1 cellular context compared by ENCODE assay signal in genomic region chr2:235584269-235585007, GRCh38.
TF ChIP-seq lines count a peak whose summit lies in the region.

No MANE protein-coding gene starts in this region.

TF ChIP-seq in HEK293, 187 proteins besides CTCF, POLR2A, EP300 and RAD21 (continued from another document):
- TF ChIP-seq, protein P1, sequence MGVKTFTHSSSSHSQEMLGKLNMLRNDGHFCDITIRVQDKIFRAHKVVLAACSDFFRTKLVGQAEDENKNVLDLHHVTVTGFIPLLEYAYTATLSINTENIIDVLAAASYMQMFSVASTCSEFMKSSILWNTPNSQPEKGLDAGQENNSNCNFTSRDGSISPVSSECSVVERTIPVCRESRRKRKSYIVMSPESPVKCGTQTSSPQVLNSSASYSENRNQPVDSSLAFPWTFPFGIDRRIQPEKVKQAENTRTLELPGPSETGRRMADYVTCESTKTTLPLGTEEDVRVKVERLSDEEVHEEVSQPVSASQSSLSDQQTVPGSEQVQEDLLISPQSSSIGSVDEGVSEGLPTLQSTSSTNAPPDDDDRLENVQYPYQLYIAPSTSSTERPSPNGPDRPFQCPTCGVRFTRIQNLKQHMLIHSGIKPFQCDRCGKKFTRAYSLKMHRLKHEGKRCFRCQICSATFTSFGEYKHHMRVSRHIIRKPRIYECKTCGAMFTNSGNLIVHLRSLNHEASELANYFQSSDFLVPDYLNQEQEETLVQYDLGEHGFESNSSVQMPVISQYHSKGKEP (tag by site-specific recombination; IDR thresholded peaks at IDR 0.05) = no peak
- TF ChIP-seq KLF9 (tag by site-specific recombination; IDR thresholded peaks at IDR 0.05; ENCODE audit: low read depth) (no peak), BCL11A (tag by site-specific recombination; IDR thresholded peaks at IDR 0.05; ENCODE audit: low read depth) (no peak), ZNF664 (tag by site-specific recombination; IDR thresholded peaks at IDR 0.05) (no peak), ZBTB21 (tag by site-specific recombination; IDR thresholded peaks at IDR 0.05) (peak; percentile 55), GLIS2 (tag by site-specific recombination; IDR thresholded peaks at IDR 0.05) (no peak), OVOL3 (tag by site-specific recombination; IDR thresholded peaks at IDR 0.05) (no peak), ZNF76 (tag by site-specific recombination; IDR thresholded peaks at IDR 0.05; ENCODE audit: borderline replicate concordance, low read depth) (no peak), ZNF548 (tag by site-specific recombination; IDR thresholded peaks at IDR 0.05) (peak; percentile 61; the same call in 1 of the 2 replicates), ZNF560 (tag by site-specific recombination; IDR thresholded peaks at IDR 0.05; ENCODE audit: borderline replicate concordance) (no peak), ZNF416 (tag by site-specific recombination; IDR thresholded peaks at IDR 0.05) (no peak), ZNF623 (tag by site-specific recombination; IDR thresholded peaks at IDR 0.05) (no peak), BCL6B (tag by site-specific recombination; IDR thresholded peaks at IDR 0.05) (no peak), PRDM6 (tag by site-specific recombination; IDR thresholded peaks at IDR 0.05) (no peak), ZNF366 (tag by site-specific recombination; conservative IDR thresholded peaks at IDR 0.05) (peak; percentile 34; the same call in 1 of the 2 replicates), ZNF747 (tag by site-specific recombination; IDR thresholded peaks at IDR 0.05) (no peak), KLF8 (tag by site-specific recombination; IDR thresholded peaks at IDR 0.05) (no peak), ZNF791 (tag by site-specific recombination; IDR thresholded peaks at IDR 0.05) (no peak), ZNF239 (tag by site-specific recombination; IDR thresholded peaks at IDR 0.05) (no peak), AEBP2 (tag by site-specific recombination; IDR thresholded peaks at IDR 0.05; ENCODE audit: borderline replicate concordance) (no peak), RBAK (tag by site-specific recombination; IDR thresholded peaks at IDR 0.05) (no peak), ZNF157 (tag by site-specific recombination; IDR thresholded peaks at IDR 0.05) (no peak), ZNF610 (tag by site-specific recombination; IDR thresholded peaks at IDR 0.05; ENCODE audit: borderline replicate concordance) (no peak), ZNF692 (tag by site-specific recombination; IDR thresholded peaks at IDR 0.05) (peak; percentile 41; the same call in 1 of the 2 replicates), ZNF138 (tag by site-specific recombination; IDR thresholded peaks at IDR 0.05; ENCODE audit: borderline replicate concordance) (no peak), ZNF37A (tag by site-specific recombination; IDR thresholded peaks at IDR 0.05) (no peak), SP3 (tag by site-specific recombination; IDR thresholded peaks at IDR 0.05) (no peak), ZNF423 (tag by site-specific recombination; IDR thresholded peaks at IDR 0.05) (no peak), ZNF621 (tag by site-specific recombination; IDR thresholded peaks at IDR 0.05) (no peak), ZNF174 (tag by site-specific recombination; IDR thresholded peaks at IDR 0.05) (no peak), ZXDB (tag by site-specific recombination; IDR thresholded peaks at IDR 0.05) (no peak), ZNF843 (tag by site-specific recombination; IDR thresholded peaks at IDR 0.05) (no peak), ZNF19 (tag by site-specific recombination; IDR thresholded peaks at IDR 0.05; ENCODE audit: low read depth) (no peak), ZNF768 (tag by site-specific recombination; IDR thresholded peaks at IDR 0.05) (no peak), WT1 (tag by site-specific recombination; IDR thresholded peaks at IDR 0.05) (no peak), ZNF211 (tag by site-specific recombination; IDR thresholded peaks at IDR 0.05; ENCODE audit: low read depth) (no peak), ZNF341 (tag by site-specific recombination; IDR thresholded peaks at IDR 0.05; ENCODE audit: low read depth) (0 out of 2 replicates have a peak, but pooled peaks have one; percentile 12), YY1 (tag by site-specific recombination; IDR thresholded peaks at IDR 0.05) (no peak), ZFP69B (tag by site-specific recombination; IDR thresholded peaks at IDR 0.05) (0 out of 2 replicates have a peak, but pooled peaks have one; percentile 32), ZNF16 (tag by site-specific recombination; IDR thresholded peaks at IDR 0.05; ENCODE audit: low read depth) (no peak), TSHZ1 (tag by site-specific recombination; IDR thresholded peaks at IDR 0.05; ENCODE audit: borderline replicate concordance) (no peak)
- TF ChIP-seq, protein P2, sequence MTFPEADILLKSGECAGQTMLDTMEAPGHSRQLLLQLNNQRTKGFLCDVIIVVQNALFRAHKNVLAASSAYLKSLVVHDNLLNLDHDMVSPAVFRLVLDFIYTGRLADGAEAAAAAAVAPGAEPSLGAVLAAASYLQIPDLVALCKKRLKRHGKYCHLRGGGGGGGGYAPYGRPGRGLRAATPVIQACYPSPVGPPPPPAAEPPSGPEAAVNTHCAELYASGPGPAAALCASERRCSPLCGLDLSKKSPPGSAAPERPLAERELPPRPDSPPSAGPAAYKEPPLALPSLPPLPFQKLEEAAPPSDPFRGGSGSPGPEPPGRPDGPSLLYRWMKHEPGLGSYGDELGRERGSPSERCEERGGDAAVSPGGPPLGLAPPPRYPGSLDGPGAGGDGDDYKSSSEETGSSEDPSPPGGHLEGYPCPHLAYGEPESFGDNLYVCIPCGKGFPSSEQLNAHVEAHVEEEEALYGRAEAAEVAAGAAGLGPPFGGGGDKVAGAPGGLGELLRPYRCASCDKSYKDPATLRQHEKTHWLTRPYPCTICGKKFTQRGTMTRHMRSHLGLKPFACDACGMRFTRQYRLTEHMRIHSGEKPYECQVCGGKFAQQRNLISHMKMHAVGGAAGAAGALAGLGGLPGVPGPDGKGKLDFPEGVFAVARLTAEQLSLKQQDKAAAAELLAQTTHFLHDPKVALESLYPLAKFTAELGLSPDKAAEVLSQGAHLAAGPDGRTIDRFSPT (tag by site-specific recombination; IDR thresholded peaks at IDR 0.05) = no peak
- TF ChIP-seq, protein P3, sequence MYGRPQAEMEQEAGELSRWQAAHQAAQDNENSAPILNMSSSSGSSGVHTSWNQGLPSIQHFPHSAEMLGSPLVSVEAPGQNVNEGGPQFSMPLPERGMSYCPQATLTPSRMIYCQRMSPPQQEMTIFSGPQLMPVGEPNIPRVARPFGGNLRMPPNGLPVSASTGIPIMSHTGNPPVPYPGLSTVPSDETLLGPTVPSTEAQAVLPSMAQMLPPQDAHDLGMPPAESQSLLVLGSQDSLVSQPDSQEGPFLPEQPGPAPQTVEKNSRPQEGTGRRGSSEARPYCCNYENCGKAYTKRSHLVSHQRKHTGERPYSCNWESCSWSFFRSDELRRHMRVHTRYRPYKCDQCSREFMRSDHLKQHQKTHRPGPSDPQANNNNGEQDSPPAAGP (tag by site-specific recombination; IDR thresholded peaks at IDR 0.05) = no peak
- TF ChIP-seq, protein P4, sequence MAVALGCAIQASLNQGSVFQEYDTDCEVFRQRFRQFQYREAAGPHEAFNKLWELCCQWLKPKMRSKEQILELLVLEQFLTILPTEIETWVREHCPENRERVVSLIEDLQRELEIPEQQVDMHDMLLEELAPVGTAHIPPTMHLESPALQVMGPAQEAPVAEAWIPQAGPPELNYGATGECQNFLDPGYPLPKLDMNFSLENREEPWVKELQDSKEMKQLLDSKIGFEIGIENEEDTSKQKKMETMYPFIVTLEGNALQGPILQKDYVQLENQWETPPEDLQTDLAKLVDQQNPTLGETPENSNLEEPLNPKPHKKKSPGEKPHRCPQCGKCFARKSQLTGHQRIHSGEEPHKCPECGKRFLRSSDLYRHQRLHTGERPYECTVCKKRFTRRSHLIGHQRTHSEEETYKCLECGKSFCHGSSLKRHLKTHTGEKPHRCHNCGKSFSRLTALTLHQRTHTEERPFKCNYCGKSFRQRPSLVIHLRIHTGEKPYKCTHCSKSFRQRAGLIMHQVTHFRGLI (tag by site-specific recombination; IDR thresholded peaks at IDR 0.05) = no peak
- TF ChIP-seq, protein P5, sequence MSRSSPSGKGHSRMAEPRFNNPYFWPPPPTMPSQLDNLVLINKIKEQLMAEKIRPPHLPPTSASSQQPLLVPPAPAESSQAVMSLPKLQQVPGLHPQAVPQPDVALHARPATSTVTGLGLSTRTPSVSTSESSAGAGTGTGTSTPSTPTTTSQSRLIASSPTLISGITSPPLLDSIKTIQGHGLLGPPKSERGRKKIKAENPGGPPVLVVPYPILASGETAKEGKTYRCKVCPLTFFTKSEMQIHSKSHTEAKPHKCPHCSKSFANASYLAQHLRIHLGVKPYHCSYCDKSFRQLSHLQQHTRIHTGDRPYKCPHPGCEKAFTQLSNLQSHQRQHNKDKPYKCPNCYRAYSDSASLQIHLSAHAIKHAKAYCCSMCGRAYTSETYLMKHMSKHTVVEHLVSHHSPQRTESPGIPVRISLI (tag by site-specific recombination; IDR thresholded peaks at IDR 0.05) = no peak
- TF ChIP-seq, protein P6, sequence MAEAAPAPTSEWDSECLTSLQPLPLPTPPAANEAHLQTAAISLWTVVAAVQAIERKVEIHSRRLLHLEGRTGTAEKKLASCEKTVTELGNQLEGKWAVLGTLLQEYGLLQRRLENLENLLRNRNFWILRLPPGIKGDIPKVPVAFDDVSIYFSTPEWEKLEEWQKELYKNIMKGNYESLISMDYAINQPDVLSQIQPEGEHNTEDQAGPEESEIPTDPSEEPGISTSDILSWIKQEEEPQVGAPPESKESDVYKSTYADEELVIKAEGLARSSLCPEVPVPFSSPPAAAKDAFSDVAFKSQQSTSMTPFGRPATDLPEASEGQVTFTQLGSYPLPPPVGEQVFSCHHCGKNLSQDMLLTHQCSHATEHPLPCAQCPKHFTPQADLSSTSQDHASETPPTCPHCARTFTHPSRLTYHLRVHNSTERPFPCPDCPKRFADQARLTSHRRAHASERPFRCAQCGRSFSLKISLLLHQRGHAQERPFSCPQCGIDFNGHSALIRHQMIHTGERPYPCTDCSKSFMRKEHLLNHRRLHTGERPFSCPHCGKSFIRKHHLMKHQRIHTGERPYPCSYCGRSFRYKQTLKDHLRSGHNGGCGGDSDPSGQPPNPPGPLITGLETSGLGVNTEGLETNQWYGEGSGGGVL (tag by site-specific recombination; IDR thresholded peaks at IDR 0.05) = no peak
